Comparison of ENCODE assay signal across 27 cellular contexts in the genomic region with DNA sequence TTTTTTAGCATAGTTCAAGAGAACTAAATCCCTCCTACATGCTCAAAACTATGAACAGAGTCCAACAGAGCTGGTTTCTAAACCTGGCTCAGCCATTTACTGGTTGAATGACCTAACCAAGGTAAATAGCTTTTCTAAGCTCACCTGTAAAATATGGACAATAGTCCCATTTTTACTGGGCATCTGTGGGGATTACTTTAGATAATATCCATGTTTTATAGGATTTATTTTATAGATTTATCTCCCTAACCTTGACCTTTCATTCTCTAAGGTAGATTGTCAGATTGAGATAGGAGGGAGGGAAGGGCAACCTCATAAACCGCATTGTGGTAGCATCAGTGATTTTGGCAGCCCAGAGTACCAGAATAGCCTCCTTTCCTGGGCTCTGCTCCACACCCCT.
"Had no signal": no experiment of that assay in that cellular context is flagged by ENCODE, and none has a peak within 500 bp of the region (broad histone marks: within the 10 kb centered on the region; RNA-seq: fewer than 3 reads in every experiment).

No MANE protein-coding gene starts in this region.

- H3K4me3 Mint-ChIP-seq: stimulated activated effector memory CD8-positive, alpha-beta T cell treated with anti-CD3 and anti-CD28 coated beads, Interleukin-12 subunit alpha, Interleukin-12 subunit beta, amount 100 ng/mL, for 72 hours; stimulated activated memory B cell treated with anti-CD40 and anti-IgM and Interleukin-4, amounts not matched to agents 10 μg/mL and 1 μg/mL and 100 μg/mL, for 72 hours; stimulated activated naive B cell treated with anti-CD40 and anti-IgM and Interleukin-4, amounts not matched to agents 10 μg/mL and 1 μg/mL and 100 μg/mL, for 72 hours; stimulated activated naive CD8-positive, alpha-beta T cell treated with anti-CD3 and anti-CD28 coated beads, Interleukin-15, amount 100 ng/mL, for 72 hours; stimulated activated naive CD8-positive, alpha-beta T cell treated with anti-CD3 and anti-CD28 coated beads, Interleukin-15, Interleukin-2, amounts not matched to agents 100 ng/mL and 50 ng/mL, for 24 hours; type B pancreatic cell had no signal

- H3K4me1 ChIP-seq: suprapubic skin, testis, thyroid gland, tibial artery, tibial nerve, transverse colon, upper lobe of left lung, upper lobe of right lung, uterus, vagina had no signal

- H3K9me3 ChIP-seq: stomach, suprapubic skin, testis, thoracic aorta, thyroid gland, tibial artery, tibial nerve, transverse colon, upper lobe of left lung, upper lobe of right lung, uterus, vagina had no signal

- H3K27ac ChIP-seq: stomach, suprapubic skin, testis, thoracic aorta, thyroid gland, tibial artery, tibial nerve, transverse colon, upper lobe of left lung, upper lobe of right lung, uterus, vagina had no signal

- H3K27me3 Mint-ChIP-seq: stimulated activated memory B cell treated with anti-CD40 and anti-IgM and Interleukin-4, amounts not matched to agents 10 μg/mL and 1 μg/mL and 100 μg/mL, for 72 hours; stimulated activated naive B cell treated with anti-CD40 and anti-IgM and Interleukin-4, amounts not matched to agents 10 μg/mL and 1 μg/mL and 100 μg/mL, for 72 hours; stimulated activated naive CD8-positive, alpha-beta T cell treated with anti-CD3 and anti-CD28 coated beads, Interleukin-15, amount 100 ng/mL, for 72 hours; stimulated activated naive CD8-positive, alpha-beta T cell treated with anti-CD3 and anti-CD28 coated beads, Interleukin-15, Interleukin-2, amounts not matched to agents 100 ng/mL and 50 ng/mL, for 24 hours had no signal

- H3K27ac Mint-ChIP-seq: stimulated activated effector memory CD8-positive, alpha-beta T cell treated with anti-CD3 and anti-CD28 coated beads, Interleukin-12 subunit alpha, Interleukin-12 subunit beta, amount 100 ng/mL, for 72 hours; stimulated activated memory B cell treated with anti-CD40 and anti-IgM and Interleukin-4, amounts not matched to agents 10 μg/mL and 1 μg/mL and 100 μg/mL, for 72 hours; stimulated activated naive B cell treated with anti-CD40 and anti-IgM and Interleukin-4, amounts not matched to agents 10 μg/mL and 1 μg/mL and 100 μg/mL, for 72 hours; stimulated activated naive CD8-positive, alpha-beta T cell treated with anti-CD3 and anti-CD28 coated beads, Interleukin-15, amount 100 ng/mL, for 72 hours; stimulated activated naive CD8-positive, alpha-beta T cell treated with anti-CD3 and anti-CD28 coated beads, Interleukin-15, Interleukin-2, amounts not matched to agents 100 ng/mL and 50 ng/mL, for 24 hours; type B pancreatic cell had no signal

- H3K4me3 ChIP-seq: stomach, suprapubic skin, testis, thoracic aorta, thyroid gland, tibial artery, tibial nerve, transverse colon, upper lobe of left lung, upper lobe of right lung, uterus, vagina had no signal

- ATAC-seq: stimulated activated effector memory CD8-positive, alpha-beta T cell treated with anti-CD3 and anti-CD28 coated beads, Interleukin-12 subunit alpha, Interleukin-12 subunit beta, amount 100 ng/mL, for 72 hours; stimulated activated memory B cell treated with anti-CD40 and anti-IgM and Interleukin-4, amounts not matched to agents 10 μg/mL and 1 μg/mL and 100 μg/mL, for 72 hours; stimulated activated naive B cell treated with anti-CD40 and anti-IgM and Interleukin-4, amounts not matched to agents 10 μg/mL and 1 μg/mL and 100 μg/mL, for 72 hours; stimulated activated naive CD8-positive, alpha-beta T cell treated with anti-CD3 and anti-CD28 coated beads, Interleukin-15, amount 100 ng/mL, for 72 hours; stimulated activated naive CD8-positive, alpha-beta T cell treated with anti-CD3 and anti-CD28 coated beads, Interleukin-15, Interleukin-2, amounts not matched to agents 100 U/mL and 50 U/mL, for 24 hours; upper lobe of right lung had no signal

- H3K4me1 Mint-ChIP-seq: stimulated activated effector memory CD8-positive, alpha-beta T cell treated with anti-CD3 and anti-CD28 coated beads, Interleukin-12 subunit alpha, Interleukin-12 subunit beta, amount 100 ng/mL, for 72 hours; stimulated activated memory B cell treated with anti-CD40 and anti-IgM and Interleukin-4, amounts not matched to agents 10 μg/mL and 1 μg/mL and 100 μg/mL, for 72 hours; stimulated activated naive B cell treated with anti-CD40 and anti-IgM and Interleukin-4, amounts not matched to agents 10 μg/mL and 1 μg/mL and 100 μg/mL, for 72 hours; stimulated activated naive CD8-positive, alpha-beta T cell treated with anti-CD3 and anti-CD28 coated beads, Interleukin-15, amount 100 ng/mL, for 72 hours had no signal

- H3K36me3 ChIP-seq: stomach, suprapubic skin, thoracic aorta, thyroid gland, tibial artery, tibial nerve, transverse colon, upper lobe of left lung, upper lobe of right lung, uterus, vagina had no signal

- H3K27me3 ChIP-seq: stomach, suprapubic skin, testis, thyroid gland, tibial artery, tibial nerve, transverse colon, upper lobe of left lung, upper lobe of right lung, uterus, vagina had no signal

- H3K36me3 Mint-ChIP-seq: stimulated activated effector memory CD8-positive, alpha-beta T cell treated with anti-CD3 and anti-CD28 coated beads, Interleukin-12 subunit alpha, Interleukin-12 subunit beta, amount 100 ng/mL, for 72 hours; stimulated activated memory B cell treated with anti-CD40 and anti-IgM and Interleukin-4, amounts not matched to agents 10 μg/mL and 1 μg/mL and 100 μg/mL, for 72 hours; stimulated activated naive B cell treated with anti-CD40 and anti-IgM and Interleukin-4, amounts not matched to agents 10 μg/mL and 1 μg/mL and 100 μg/mL, for 72 hours; type B pancreatic cell had no signal

- DNase-seq: stimulated activated CD4-positive, alpha-beta T cell treated with anti-CD3 and anti-CD28 coated beads, Interleukin-2, amount 100 ng/mL, for 48 hours; stimulated activated CD4-positive, alpha-beta T cell treated with anti-CD3 and anti-CD28 coated beads, Interleukin-4, amount 100 ng/mL, for 1 hour; stimulated activated CD4-positive, alpha-beta T cell treated with anti-CD3 and anti-CD28 coated beads, Interleukin-4, amount 100 ng/mL, for 24 hours; stimulated activated CD4-positive, alpha-beta T cell treated with anti-CD3 and anti-CD28 coated beads, Interleukin-4, amount 100 ng/mL, for 4 hours; stimulated activated CD8-positive, alpha-beta memory T cell treated with anti-CD3 and anti-CD28 coated beads, Interleukin-4, amount 100 ng/mL, for 48 hours; stimulated activated naive B cell treated with anti-CD40 and anti-IgM and Interleukin-4, amounts not matched to agents 10 μg/mL and 1 μg/mL and 100 μg/mL, for 72 hours; stimulated activated naive CD4-positive, alpha-beta T cell; stimulated activated naive CD4-positive, alpha-beta T cell treated with Interleukin-2 at 50 U/mL for 16 hours; stimulated activated naive CD8-positive, alpha-beta T cell treated with anti-CD3 and anti-CD28 coated beads, Interleukin-15, amount 100 ng/mL, for 72 hours; stimulated activated naive CD8-positive, alpha-beta T cell treated with anti-CD3 and anti-CD28 coated beads, Interleukin-15, Interleukin-2, amounts not matched to agents 100 U/mL and 50 U/mL, for 24 hours; stomach; testis; thyroid gland; tibial artery; transverse colon; trophoblast cell; upper lobe of left lung; upper lobe of right lung; uterus had no signal

- H3K9me3 Mint-ChIP-seq: stimulated activated naive CD8-positive, alpha-beta T cell treated with anti-CD3 and anti-CD28 coated beads, Interleukin-15, Interleukin-2, amounts not matched to agents 100 ng/mL and 50 ng/mL, for 24 hours; type B pancreatic cell had no signal
